Comparison of ENCODE assay signal across 8 cellular contexts in genomic region chr11:66068154-66068821, GRCh38. TPM values are rescaled to one million over a fixed set of nuclear protein-coding genes. Genes with fewer than 3 reads are reported as not detected.
DNase-seq lines count a peak whose midpoint lies in the region; ATAC-seq and TF ChIP-seq lines count a peak whose summit lies in the region.

No MANE protein-coding gene starts in this region.

- 50 to 54% methylated on average over 17 of the region's 17 CpGs for WGBS in thyroid gland, 2 donors

- H3K4me3 ChIP-seq in Jurkat, Clone E6-1 (ENCODE audit: low read length), result no peak overlapping the region
- no peak overlapping the region for H3K4me3 ChIP-seq in SJSA1
- H3K4me3 ChIP-seq in thyroid gland (replicated peaks in 1 of 3), result no peak overlapping the region

- intact Hi-C loops in Calu3 (cut with micrococcal nuclease; ENCODE audit: unreplicated experiment), result loop anchor here (1.0 kb wide), 1 partner anchor 51 kb away; no protein-coding TSS in a partner anchor
- intact Hi-C loops in thyroid gland (cut with DNase I), result loop anchor here (5.0 kb wide), 1 partner anchor 64 kb away; no protein-coding TSS in a partner anchor

- H3K9me3 Mint-ChIP-seq in Calu3 (ENCODE audit: low read depth, unreplicated experiment) (no peaks in the 10 kb centered on the region), osteocyte (ENCODE audit: unreplicated experiment) (no peaks in the 10 kb centered on the region)

- H3K9me3 ChIP-seq in SJSA1 (replicated peaks) (peaks cover 3% of the 10 kb centered on the region), thyroid gland (no peaks in the 10 kb centered on the region)

- TSS peak; percentile 38 for BruUV-seq in Calu3 (replicated peaks; lab: Mats Ljungman, UMichigan)

- CTCF ChIA-PET in Calu3 (lab: Charles Lee), result interaction anchor here (0.5 to 1.3 kb wide), 7 partner anchors 11 to 473 kb away, joined by 3 to 4 read pairs (median 3); partner anchors contain the start of genes KCNK7 and SF3B2

- H3K36me3 Mint-ChIP-seq in Calu3 (ENCODE audit: insufficient read depth, unreplicated experiment) (peaks cover 74% of the 10 kb centered on the region), osteocyte (ENCODE audit: unreplicated experiment) (peaks cover 52% of the 10 kb centered on the region)

- peaks cover 46% of the 10 kb centered on the region for H3K4me1 Mint-ChIP-seq in Calu3 (ENCODE audit: low read depth, unreplicated experiment)
- H3K4me1 Mint-ChIP-seq in osteocyte (ENCODE audit: unreplicated experiment), result peaks cover 37% of the 10 kb centered on the region

- DNase-seq in Calu3 (peak; percentile 84), SJSA1 (ENCODE audit: low read depth in 1 of 2, low spot score in 2 of 2) (peak; percentile 79 to 90), foreskin keratinocyte (no peak), osteocyte (ENCODE audit: extremely low spot score, unreplicated experiment) (peak; percentile 93), thyroid gland (peak; percentile 85)
- DNase-seq in Jurkat, Clone E6-1 (ENCODE audit: low read depth, low spot score), result peak; percentile 63
- peak; percentile 79 for DNase-seq in activated naive CD4-positive, alpha-beta T cell treated with Interleukin-2 at 50 U/mL for 16 hours

- H3K4me1 ChIP-seq in SJSA1 (replicated peaks) (peaks cover 39% of the 10 kb centered on the region), foreskin keratinocyte (peaks cover 5% of the 10 kb centered on the region), thyroid gland (peaks cover 27 to 31% of the 10 kb centered on the region in 2 donors)

- H3K4me3 Mint-ChIP-seq in Calu3 (ENCODE audit: low read depth, unreplicated experiment) (no peak overlapping the region), osteocyte (ENCODE audit: unreplicated experiment) (peak overlapping the region; percentile 48)

- ATAC-seq in foreskin keratinocyte (peak; percentile 45), HG02938 (IDR thresholded peaks at IDR 0.05; ENCODE audit: unreplicated experiment) (no peak)

- H3K36me3 ChIP-seq in SJSA1 (peaks cover 88% of the 10 kb centered on the region), thyroid gland (peaks cover 49 to 54% of the 10 kb centered on the region in 2 donors)

- H3K27ac Mint-ChIP-seq in Calu3 (ENCODE audit: unreplicated experiment), result no peak overlapping the region
- H3K27ac Mint-ChIP-seq in osteocyte (ENCODE audit: unreplicated experiment), result peak overlapping the region; percentile 97

- no peaks in the 10 kb centered on the region for H3K27me3 Mint-ChIP-seq in Calu3 (ENCODE audit: unreplicated experiment)
- H3K27me3 Mint-ChIP-seq in osteocyte (ENCODE audit: unreplicated experiment), result no peaks in the 10 kb centered on the region

- no peak for TF ChIP-seq POLR2A in thyroid gland (IDR thresholded peaks at IDR 0.05)

- TF ChIP-seq CTCF in Calu3 (IDR thresholded peaks at IDR 0.05; ENCODE audit: unreplicated experiment), result peak; percentile 83
- TF ChIP-seq CTCF in foreskin keratinocyte (conservative IDR thresholded peaks at IDR 0.05), result peak; percentile 87
- peak; percentile 96 for TF ChIP-seq CTCF in osteocyte (IDR thresholded peaks at IDR 0.05)
- TF ChIP-seq CTCF in thyroid gland (IDR thresholded peaks at IDR 0.05), result peak; percentile 77 to 94 (median 80)

- H3K27ac ChIP-seq in SJSA1 (no peak overlapping the region), foreskin keratinocyte (no peak overlapping the region), thyroid gland (peak overlapping the region; percentile 92 to 98 (median 97))

- H3K27me3 ChIP-seq in SJSA1 (replicated peaks) (no peaks in the 10 kb centered on the region), foreskin keratinocyte (no peaks in the 10 kb centered on the region), thyroid gland (no peaks in the 10 kb centered on the region)

RNA-seq across cellular contexts. Expression of gene PACS1, which starts 1.8 kb away (rescaled TPM):
- total RNA-seq in Calu3 (2022), result 44.7 and 47.9 TPM in 2 replicates
- 33.5 TPM for polyA plus RNA-seq in Jurkat, Clone E6-1 (2012; ENCODE audit: insufficient read depth, insufficient read length)
- total RNA-seq in SJSA1 (2014; rRNA removed; shearing (Covaris generic)), result 28.5 and 37.1 TPM in 2 replicates
- total RNA-seq in foreskin keratinocyte, result 23.6 and 28.1 TPM in 2 replicates
- polyA plus RNA-seq in foreskin keratinocyte, result 21.4 and 22.4 TPM in 2 replicates
- 83.8 and 84.9 TPM in 2 replicates for total RNA-seq in osteocyte
- total RNA-seq in thyroid gland, result 10 to 100 TPM; 39.6 to 67.7 (median 59.7) TPM

RNA-seq across cellular contexts. Expression of gene SF3B2, which starts 16.1 kb away (rescaled TPM):
- total RNA-seq in Calu3 (2022) (167 and 173 TPM in 2 replicates), foreskin keratinocyte (179 and 199 TPM in 2 replicates), osteocyte (193 and 198 TPM in 2 replicates), thyroid gland (100 to 1,000 TPM; 149 to 231 (median 158) TPM)
- 291 TPM for polyA plus RNA-seq in Jurkat, Clone E6-1 (2012; ENCODE audit: insufficient read depth, insufficient read length)
- total RNA-seq in SJSA1 (2014; rRNA removed; shearing (Covaris generic)), result 334 and 353 TPM in 2 replicates
- 161 and 174 TPM in 2 replicates for polyA plus RNA-seq in foreskin keratinocyte

RNA-seq across cellular contexts. Expression of gene GAL3ST3, which starts 19.3 kb away (rescaled TPM):
- total RNA-seq in Calu3 (2022) (not detected in 2 replicates), foreskin keratinocyte (not detected in 2 replicates), osteocyte (0.71 and 0.94 TPM in 2 replicates), thyroid gland (100 to 1,000 TPM in 2 of 4 donors, 10 to 100 TPM in 2; 49.2 to 154 (median 118) TPM)
- polyA plus RNA-seq in Jurkat, Clone E6-1 (2012; ENCODE audit: insufficient read depth, insufficient read length), result not detected
- total RNA-seq in SJSA1 (2014; rRNA removed; shearing (Covaris generic)), result not detected in 2 replicates
- polyA plus RNA-seq in foreskin keratinocyte, result not detected in 2 replicates

RNA-seq across cellular contexts. Expression of gene CATSPER1, which starts 42.0 kb away (rescaled TPM):
- total RNA-seq in Calu3 (2022), result 1.0 and 2.6 TPM in 2 replicates
- polyA plus RNA-seq in Jurkat, Clone E6-1 (2012; ENCODE audit: insufficient read depth, insufficient read length), result not detected
- 0.50 and 1.4 TPM in 2 replicates for total RNA-seq in SJSA1 (2014; rRNA removed; shearing (Covaris generic))
- not detected in 2 replicates for total RNA-seq in foreskin keratinocyte
- polyA plus RNA-seq in foreskin keratinocyte, result not detected in 2 replicates
- total RNA-seq in osteocyte, result 0.54 and 1.1 TPM in 2 replicates
- total RNA-seq in thyroid gland, result not detected

RNA-seq across cellular contexts. Expression of gene CST6, which starts 56.5 kb away (rescaled TPM):
- 21.5 and 27.2 TPM in 2 replicates for total RNA-seq in Calu3 (2022)
- not detected for polyA plus RNA-seq in Jurkat, Clone E6-1 (2012; ENCODE audit: insufficient read depth, insufficient read length)
- not detected in 2 replicates for total RNA-seq in SJSA1 (2014; rRNA removed; shearing (Covaris generic))
- total RNA-seq in foreskin keratinocyte, result 0.28 and 0.82 TPM in 2 replicates
- polyA plus RNA-seq in foreskin keratinocyte, result 0.25 and 0.78 TPM in 2 replicates
- not detected in 2 replicates for total RNA-seq in osteocyte
- total RNA-seq in thyroid gland, result 10 to 100 TPM in 3 of 4 donors, 1 to 10 TPM in 1; 7.1 to 53.1 (median 30.6) TPM

Comparison
In these comparisons a context has a peak if more than half of its experiments do, and no peak if none do; other contexts are left out.
1. DNase-seq: peak in Calu3 (single experiment), Jurkat, Clone E6-1 (single experiment), SJSA1 (2 of 2), activated naive CD4-positive, alpha-beta T cell treated with Interleukin-2 at 50 U/mL for 16 hours (single experiment), osteocyte (single experiment) and thyroid gland (2 of 2); none in foreskin keratinocyte (0 of 2).
2. H3K27ac ChIP-seq: peak in thyroid gland (3 of 3); none in SJSA1 (single experiment) and foreskin keratinocyte (single experiment).
3. RNA of gene GAL3ST3, which starts 19.3 kb away (total RNA-seq): 49.2 to 154 TPM in thyroid gland; 0.71 to 0.94 TPM in osteocyte, not detected in Calu3, not detected in SJSA1 and not detected in foreskin keratinocyte; every median in the first group is over 10 times any median in the second.
4. Peak in every context shown above with its lines, with median percentiles within 50 percentile points of each other: CTCF ChIP-seq.